In genomic region chr6:14110001-14110818, GRCh38 we compare ENCODE assay signal across 1 cellular context.
A peak's percentile ranks its signal among the peaks of the same experiment; 100 is the strongest.
TF ChIP-seq lines count a peak whose summit lies in the region.

No MANE protein-coding gene starts in this region.

TF ChIP-seq in K562, 482 proteins besides CTCF, POLR2A, EP300 and RAD21 (continued from another document and continues in another):
- peak in 1 of 2 experiments; percentile 59; a peak in 1 of 4 replicates for TF ChIP-seq ZMIZ1 (IDR thresholded peaks at IDR 0.05; ENCODE audit: low read depth in 2 of 2, low read length in 2 of 2)
- no peak for TF ChIP-seq DIDO1 (tag; IDR thresholded peaks at IDR 0.05; ENCODE audit: low read depth)
- TF ChIP-seq KLF16 (IDR thresholded peaks at IDR 0.05), result peak; percentile 54
- TF ChIP-seq SNRNP70 (optimal IDR thresholded peaks at IDR 0.05; ENCODE audit: low read depth, low read length), result no peak
- no peak for TF ChIP-seq TBP (optimal IDR thresholded peaks at IDR 0.05; ENCODE audit: low read depth, low read length)
- peak; percentile 43; the same call in 1 of the 2 replicates for TF ChIP-seq SMARCC2 (IDR thresholded peaks at IDR 0.05; ENCODE audit: low read depth)
- no peak for TF ChIP-seq ZNF398 (CRISPR knock-in tag; IDR thresholded peaks at IDR 0.05)
- no peak for TF ChIP-seq RFX5 (IDR thresholded peaks at IDR 0.05; ENCODE audit: low read depth, low read length)
- TF ChIP-seq MIER1 (IDR thresholded peaks at IDR 0.05; ENCODE audit: low read depth), result no peak
- TF ChIP-seq TOE1 (IDR thresholded peaks at IDR 0.05; ENCODE audit: borderline replicate concordance), result no peak
- TF ChIP-seq TOE1 (CRISPR knock-in tag; IDR thresholded peaks at IDR 0.05; ENCODE audit: borderline replicate concordance, low read depth), result no peak
- TF ChIP-seq MYC (IDR thresholded peaks at IDR 0.05; ENCODE audit: low read depth, low read length), result no peak
- TF ChIP-seq MYC (CRISPR knock-in tag; IDR thresholded peaks at IDR 0.05; ENCODE audit: borderline replicate concordance, low read depth), result no peak
- peak; percentile 71; the same call in 1 of the 2 replicates for TF ChIP-seq ZBTB2 (IDR thresholded peaks at IDR 0.05)
- TF ChIP-seq MTA1 (IDR thresholded peaks at IDR 0.05; ENCODE audit: borderline replicate concordance), result 0 out of 2 replicates have a peak, but pooled peaks have one; percentile 45
- TF ChIP-seq DNMT1 (IDR thresholded peaks at IDR 0.05), result no peak
- TF ChIP-seq L3MBTL2 (IDR thresholded peaks at IDR 0.05), result peak; percentile 36; the same call in 1 of the 2 replicates
- no peak for TF ChIP-seq ZBED1 (IDR thresholded peaks at IDR 0.05)
- no peak for TF ChIP-seq AFF1 (IDR thresholded peaks at IDR 0.05; ENCODE audit: low read depth in 1 of 2, partially characterized antibody in 2 of 2)
- peak; percentile 80 for TF ChIP-seq ZNF592 (IDR thresholded peaks at IDR 0.05)
- TF ChIP-seq MCM5 (IDR thresholded peaks at IDR 0.05; ENCODE audit: low read depth), result no peak
- peak; percentile 63 for TF ChIP-seq MGA (IDR thresholded peaks at IDR 0.05)
- no peak for TF ChIP-seq CREB3 (tag; conservative IDR thresholded peaks at IDR 0.05; ENCODE audit: low read depth)
- no peak for TF ChIP-seq HDAC6 (IDR thresholded peaks at IDR 0.05; ENCODE audit: low read depth, low read length)
